8 cellular contexts compared by ENCODE assay signal in the genomic region with DNA sequence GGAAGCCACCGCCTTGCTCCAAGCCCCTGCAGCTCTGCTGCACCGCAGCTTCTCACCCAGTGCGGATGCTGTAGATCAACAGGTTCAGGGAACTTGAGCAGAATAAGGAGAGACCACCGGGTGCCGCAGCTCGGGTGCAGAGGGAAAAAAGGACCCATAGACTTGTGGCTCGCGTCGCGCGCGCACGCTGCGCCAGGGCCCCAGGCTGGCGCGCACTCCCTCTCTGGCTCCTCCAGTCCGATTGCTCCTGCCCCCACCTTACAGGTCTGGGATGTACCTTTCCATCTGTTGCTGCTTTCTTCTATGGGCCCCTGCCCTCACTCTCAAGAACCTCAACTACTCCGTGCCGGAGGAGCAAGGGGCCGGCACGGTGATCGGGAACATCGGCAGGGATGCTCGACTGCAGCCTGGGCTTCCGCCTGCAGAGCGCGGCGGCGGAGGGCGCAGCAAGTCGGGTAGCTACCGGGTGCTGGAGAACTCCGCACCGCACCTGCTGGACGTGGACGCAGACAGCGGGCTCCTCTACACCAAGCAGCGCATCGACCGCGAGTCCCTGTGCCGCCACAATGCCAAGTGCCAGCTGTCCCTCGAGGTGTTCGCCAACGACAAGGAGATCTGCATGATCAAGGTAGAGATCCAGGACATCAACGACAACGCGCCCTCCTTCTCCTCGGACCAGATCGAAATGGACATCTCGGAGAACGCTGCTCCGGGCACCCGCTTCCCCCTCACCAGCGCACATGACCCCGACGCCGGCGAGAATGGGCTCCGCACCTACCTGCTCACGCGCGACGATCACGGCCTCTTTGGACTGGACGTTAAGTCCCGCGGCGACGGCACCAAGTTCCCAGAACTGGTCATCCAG. TPM values are rescaled to one million over a fixed set of nuclear protein-coding genes. Genes with fewer than 3 reads are reported as not detected.
DNase-seq lines count a peak whose midpoint lies in the region; ATAC-seq and FAIRE-seq lines count a peak whose summit lies in the region.

No MANE protein-coding gene starts in this region.

- ATAC-seq in HG03432 (IDR thresholded peaks at IDR 0.05; ENCODE audit: unreplicated experiment) (no peak), HG02623 (IDR thresholded peaks at IDR 0.05; ENCODE audit: unreplicated experiment) (no peak)

- peak overlapping the region; percentile 52 for H3K4me3 ChIP-seq in H7 (ENCODE audit: insufficient read depth, low read depth, low read length)
- H3K4me3 ChIP-seq in iPS-18a (ENCODE audit: low read length) = peak overlapping the region; percentile 70
- peak overlapping the region; percentile 54 for H3K4me3 ChIP-seq in skeletal muscle satellite cell (ENCODE audit: low read length)

- H3K4me2 ChIP-seq in skeletal muscle satellite cell (ENCODE audit: low read length) = peak overlapping the region; percentile 81

- H3K27me3 ChIP-seq in H7 (ENCODE audit: control insufficient read depth, insufficient read depth, low read length) (peaks cover 85% of the 10 kb centered on the region), iPS-18a (ENCODE audit: control insufficient read depth, insufficient read depth, low read length) (peaks cover 99% of the 10 kb centered on the region), skeletal muscle satellite cell (ENCODE audit: control insufficient read depth, insufficient read depth, low read length) (peaks cover 50% of the 10 kb centered on the region)

- H3K9ac ChIP-seq in iPS-18a (ENCODE audit: low read length) = peak overlapping the region; percentile 35
- no peak overlapping the region for H3K9ac ChIP-seq in skeletal muscle satellite cell (ENCODE audit: low read depth, low read length)

- H3K4me1 ChIP-seq in iPS-18a (ENCODE audit: control insufficient read depth, low read depth, low read length) = peaks cover 15% of the 10 kb centered on the region
- no peaks in the 10 kb centered on the region for H3K4me1 ChIP-seq in skeletal muscle satellite cell (ENCODE audit: control insufficient read depth, insufficient read depth, low read length)

- no peak overlapping the region for H3K27ac ChIP-seq in iPS-18a (ENCODE audit: low read length)

- DNase-seq in H7 (peak; percentile 67), amygdala (lab: John Stamatoyannopoulos, UW) (peak in 42 of 56 donors; percentile 17 to 84 (median 55)), NCI-H2227 (lab: John Stamatoyannopoulos, UW; ENCODE audit: unreplicated experiment) (no peak), HTR-8/SVneo (ENCODE audit: insufficient read length, low spot score) (no peak)

- FAIRE-seq in HTR-8/SVneo (lab: Jason Lieb, UNC) = no peak

- H3K9me3 ChIP-seq in iPS-18a (ENCODE audit: control insufficient read depth, low read depth, low read length) (no peaks in the 10 kb centered on the region), skeletal muscle satellite cell (replicated peaks; ENCODE audit: low read length) (peaks cover 6% of the 10 kb centered on the region)

- H3K36me3 ChIP-seq in H7 (replicated peaks; ENCODE audit: control insufficient read depth, insufficient read depth, low read length) (no peaks in the 10 kb centered on the region), iPS-18a (ENCODE audit: control insufficient read depth, low read depth, low read length) (no peaks in the 10 kb centered on the region), skeletal muscle satellite cell (ENCODE audit: insufficient read depth, low read length) (no peaks in the 10 kb centered on the region)

RNA-seq across cellular contexts. Expression of a gene that starts 1.0 kb away (rescaled TPM):
- total RNA-seq in H7 (2014; rRNA removed; shearing (Covaris generic)) = 0.22 and 0.24 TPM in 2 replicates
- total RNA-seq in skeletal muscle satellite cell (2012; rRNA removed) = under 0.01 TPM in 1 of 2 replicates, not detected in the other

Comparison
In these comparisons a context has a peak if more than half of its experiments do, and no peak if none do; other contexts are left out.
1. DNase-seq: peak in H7 (single experiment) and amygdala (42 of 56); none in NCI-H2227 (single experiment) and HTR-8/SVneo (single experiment).
2. Peak in every context shown above with its lines, with median percentiles within 50 percentile points of each other: H3K4me3 ChIP-seq.